ENCODE assay signal across 8 cellular contexts in the genomic region with DNA sequence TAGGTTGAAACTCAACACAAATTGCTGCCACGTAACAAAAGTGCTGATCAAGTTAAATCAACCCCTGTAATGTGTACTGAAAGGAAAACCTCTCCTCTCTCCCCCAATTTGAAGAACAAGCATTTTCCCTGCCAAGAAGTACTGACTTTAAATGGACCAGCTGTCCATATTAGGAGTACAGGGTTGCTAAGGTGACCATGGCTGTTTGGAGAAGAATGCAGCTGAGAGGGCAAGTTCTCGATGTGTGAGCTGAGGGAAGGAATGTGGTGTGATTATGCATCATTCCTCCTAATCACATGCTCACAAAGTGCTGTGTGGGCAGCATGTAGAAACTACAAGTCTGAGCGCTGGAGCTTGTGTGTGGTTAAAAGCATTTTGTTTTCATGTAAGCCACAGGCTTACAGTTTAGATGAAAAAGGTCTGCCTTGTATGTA. TPM values are rescaled to one million over a fixed set of nuclear protein-coding genes. Genes with fewer than 3 reads are reported as not detected.
A peak's percentile ranks its signal among the peaks of the same experiment; 100 is the strongest.
DNase-seq lines count a peak whose midpoint lies in the region; ATAC-seq and TF ChIP-seq lines count a peak whose summit lies in the region.

No MANE protein-coding gene starts in this region.

- no peaks in the 10 kb centered on the region for H3K27me3 Mint-ChIP-seq in activated CD4-positive, alpha-beta T cell treated with anti-CD3 and anti-CD28 coated beads, Interleukin-2, amount 10 ng/mL, durations not matched to agents 7 days and 5 days

- CTCF ChIA-PET in activated CD4-positive, alpha-beta T cell treated with anti-CD3 and anti-CD28 coated beads, Interleukin-2, amount 10 ng/mL, durations not matched to agents 7 days and 5 days (lab: Charles Lee), result no interaction called here

- H3K27ac ChIP-seq in breast epithelium, result peak overlapping the region; percentile 80 to 83

- H3K27me3 ChIP-seq in breast epithelium, result no peaks in the 10 kb centered on the region
- no peaks in the 10 kb centered on the region for H3K27me3 ChIP-seq in skeletal muscle satellite cell (ENCODE audit: control insufficient read depth, insufficient read depth, low read length)

- POLR2A ChIA-PET in activated CD4-positive, alpha-beta T cell treated with anti-CD3 and anti-CD28 coated beads, Interleukin-2, amount 10 ng/mL, durations not matched to agents 7 days and 5 days (lab: Charles Lee), result no interaction called here

- TF ChIP-seq CTCF in breast epithelium (IDR thresholded peaks at IDR 0.05), result no peak

- intact Hi-C loops in breast epithelium (cut with DNase I; ENCODE audit: low total_unique reads), result no loop called here

- ATAC-seq in HG02678 (IDR thresholded peaks at IDR 0.05; ENCODE audit: unreplicated experiment) (peak; percentile 89), GM19452 (IDR thresholded peaks at IDR 0.05; ENCODE audit: unreplicated experiment) (no peak)

- peak overlapping the region; percentile 66 for H3K9ac ChIP-seq in skeletal muscle satellite cell (ENCODE audit: low read depth, low read length)

- H3K4me1 ChIP-seq in breast epithelium (no peaks in the 10 kb centered on the region), skeletal muscle satellite cell (ENCODE audit: control insufficient read depth, insufficient read depth, low read length) (peaks cover 20% of the 10 kb centered on the region)

- H3K36me3 ChIP-seq in breast epithelium (no peaks in the 10 kb centered on the region), skeletal muscle satellite cell (ENCODE audit: insufficient read depth, low read length) (peaks cover 5% of the 10 kb centered on the region)

- TF ChIP-seq POLR2A in breast epithelium (IDR thresholded peaks at IDR 0.05), result no peak

- H3K4me2 ChIP-seq in skeletal muscle satellite cell (ENCODE audit: low read length), result peak overlapping the region; percentile 70

- H3K27ac Mint-ChIP-seq in activated CD4-positive, alpha-beta T cell treated with anti-CD3 and anti-CD28 coated beads, Interleukin-2, amount 10 ng/mL, durations not matched to agents 7 days and 5 days, result no peak overlapping the region

- H3K4me3 Mint-ChIP-seq in activated CD4-positive, alpha-beta T cell treated with anti-CD3 and anti-CD28 coated beads, Interleukin-2, amount 10 ng/mL, durations not matched to agents 7 days and 5 days, result no peak overlapping the region

- peak; percentile 24 for DNase-seq in activated CD4-positive, alpha-beta T cell treated with anti-CD3 and anti-CD28 coated beads, Interleukin-2, amount 10 ng/mL, durations not matched to agents 7 days and 5 days
- no peak for DNase-seq in activated CD4-positive, alpha-beta T cell treated with anti-CD3 and anti-CD28 coated beads for 4 hours
- peak; percentile 71 for DNase-seq in NCI-H2227 (lab: John Stamatoyannopoulos, UW; ENCODE audit: unreplicated experiment)
- peak in 1 of 2 donors; percentile 66 for DNase-seq in breast epithelium (ENCODE audit: low spot score in 2 of 2)
- peak; percentile 78 for DNase-seq in iPS-NIHi7 (ENCODE audit: extremely low spot score)

- no peaks in the 10 kb centered on the region for H3K9me3 Mint-ChIP-seq in activated CD4-positive, alpha-beta T cell treated with anti-CD3 and anti-CD28 coated beads, Interleukin-2, amount 10 ng/mL, durations not matched to agents 7 days and 5 days

- peaks cover 15% of the 10 kb centered on the region for H3K4me1 Mint-ChIP-seq in activated CD4-positive, alpha-beta T cell treated with anti-CD3 and anti-CD28 coated beads, Interleukin-2, amount 10 ng/mL, durations not matched to agents 7 days and 5 days

- H3K4me3 ChIP-seq in breast epithelium, result peak overlapping the region in 1 of 3 donors; percentile 19
- peak overlapping the region; percentile 40 for H3K4me3 ChIP-seq in skeletal muscle satellite cell (ENCODE audit: low read length)

- peaks cover 11% of the 10 kb centered on the region for H3K36me3 Mint-ChIP-seq in activated CD4-positive, alpha-beta T cell treated with anti-CD3 and anti-CD28 coated beads, Interleukin-2, amount 10 ng/mL, durations not matched to agents 7 days and 5 days (ENCODE audit: low read depth)

- H3K9me3 ChIP-seq in breast epithelium (no peaks in the 10 kb centered on the region), skeletal muscle satellite cell (replicated peaks; ENCODE audit: low read length) (no peaks in the 10 kb centered on the region)

RNA-seq across cellular contexts. Expression of gene CCT2, which starts 50.9 kb away (rescaled TPM):
- 100 to 1,000 TPM; 152 to 158 TPM for total RNA-seq in activated CD4-positive, alpha-beta T cell treated with anti-CD3 and anti-CD28 coated beads, Interleukin-2, amount 10 ng/mL, durations not matched to agents 7 days and 5 days
- 100 to 1,000 TPM in 2 of 3 donors, 10 to 100 TPM in 1; 80.2 to 126 (median 123) TPM for total RNA-seq in breast epithelium
- 284 and 326 TPM in 2 replicates for total RNA-seq in skeletal muscle satellite cell (2012; rRNA removed)

Comparison
In these comparisons a context has a peak if more than half of its experiments do, and no peak if none do; other contexts are left out.
1. DNase-seq: peak in activated CD4-positive, alpha-beta T cell treated with anti-CD3 and anti-CD28 coated beads, Interleukin-2, amount 10 ng/mL, durations not matched to agents 7 days and 5 days (single experiment), NCI-H2227 (single experiment) and iPS-NIHi7 (single experiment); none in activated CD4-positive, alpha-beta T cell treated with anti-CD3 and anti-CD28 coated beads for 4 hours (0 of 2).